ENCODE assay signal across 2 cellular contexts in genomic region chr11:46712874-46713576, GRCh38.
TF ChIP-seq lines count a peak whose summit lies in the region.

No MANE protein-coding gene starts in this region.

TF ChIP-seq in HepG2, 621 proteins besides CTCF, POLR2A, EP300 and RAD21 (continues in another document):
- no peak for TF ChIP-seq ZNF83 (CRISPR knock-in tag; IDR thresholded peaks at IDR 0.05; ENCODE audit: borderline replicate concordance)
- TF ChIP-seq ZNF121 (CRISPR knock-in tag; IDR thresholded peaks at IDR 0.05) = peak; percentile 29; the same call in 1 of the 2 replicates
- TF ChIP-seq FOXO4 (CRISPR knock-in tag; conservative IDR thresholded peaks at IDR 0.05) = no peak
- TF ChIP-seq ZNF629 (CRISPR knock-in tag; conservative IDR thresholded peaks at IDR 0.05) = peak; percentile 93
- TF ChIP-seq HNRNPL (IDR thresholded peaks at IDR 0.05; ENCODE audit: low read depth, low read length) = no peak
- TF ChIP-seq CHD4 (IDR thresholded peaks at IDR 0.05; ENCODE audit: borderline replicate concordance, low read length) = peak; percentile 67; the same call in 1 of the 2 replicates
- TF ChIP-seq NR2F1 (CRISPR knock-in tag; IDR thresholded peaks at IDR 0.05) = 0 out of 4 replicates have a peak, but pooled peaks of 1 of the 2 experiments have one; percentile 18
- TF ChIP-seq KLF13 (CRISPR knock-in tag; IDR thresholded peaks at IDR 0.05) = no peak
- no peak for TF ChIP-seq ZNF367 (CRISPR knock-in tag; IDR thresholded peaks at IDR 0.05; ENCODE audit: borderline replicate concordance)
- TF ChIP-seq ZNF770 (CRISPR knock-in tag; IDR thresholded peaks at IDR 0.05) = peak; percentile 89
- 0 out of 2 replicates have a peak, but pooled peaks have one; percentile 14 for TF ChIP-seq CEBPG (CRISPR knock-in tag; IDR thresholded peaks at IDR 0.05)
- TF ChIP-seq HNF4A (CRISPR knock-in tag; IDR thresholded peaks at IDR 0.05) = 0 out of 2 replicates have a peak, but pooled peaks have one; percentile 28
- no peak for TF ChIP-seq SNAPC2 (CRISPR knock-in tag; IDR thresholded peaks at IDR 0.05)
- no peak for TF ChIP-seq ZIK1 (CRISPR knock-in tag; IDR thresholded peaks at IDR 0.05; ENCODE audit: borderline replicate concordance, low read depth)
- no peak for TF ChIP-seq TFDP1 (CRISPR knock-in tag; IDR thresholded peaks at IDR 0.05; ENCODE audit: borderline replicate concordance)
- TF ChIP-seq GATAD2A (CRISPR knock-in tag; IDR thresholded peaks at IDR 0.05) = 0 out of 2 replicates have a peak, but pooled peaks have one; percentile 12
- peak; percentile 56; the same call in 1 of the 2 replicates for TF ChIP-seq CEBPB (IDR thresholded peaks at IDR 0.05; ENCODE audit: borderline replicate concordance, low read depth, low read length)
- TF ChIP-seq ZMYM2 (CRISPR knock-in tag; IDR thresholded peaks at IDR 0.05) = no peak
- no peak for TF ChIP-seq HMGA1 (CRISPR knock-in tag; conservative IDR thresholded peaks at IDR 0.05)
- TF ChIP-seq FOSL2 (CRISPR knock-in tag; IDR thresholded peaks at IDR 0.05) = peak; percentile 33; the same call in 1 of the 2 replicates
- TF ChIP-seq LCORL (IDR thresholded peaks at IDR 0.05) = no peak
- TF ChIP-seq LCORL (CRISPR knock-in tag; IDR thresholded peaks at IDR 0.05) = peak; percentile 55; the same call in 1 of the 2 replicates
- peak; percentile 70 for TF ChIP-seq RARA (CRISPR knock-in tag; IDR thresholded peaks at IDR 0.05)
- TF ChIP-seq ARID5B (CRISPR knock-in tag; IDR thresholded peaks at IDR 0.05) = 0 out of 2 replicates have a peak, but pooled peaks have one; percentile 24
- no peak for TF ChIP-seq HNRNPK (IDR thresholded peaks at IDR 0.05; ENCODE audit: low read depth, low read length, poor library complexity, severe bottlenecking)

TF ChIP-seq in K562, 482 proteins besides CTCF, POLR2A, EP300 and RAD21:
- TF ChIP-seq BCOR (IDR thresholded peaks at IDR 0.05) = peak; percentile 78
- no peak for TF ChIP-seq IFI16 (CRISPR knock-in tag; IDR thresholded peaks at IDR 0.05)
- TF ChIP-seq HDAC2 (IDR thresholded peaks at IDR 0.05) = 0 out of 2 replicates have a peak, but pooled peaks have one; percentile 18
- TF ChIP-seq KDM1A (IDR thresholded peaks at IDR 0.05) = peak in 1 of 2 experiments; percentile 55; a peak in 2 of 4 replicates
- peak; percentile 84 for TF ChIP-seq RBM25 (IDR thresholded peaks at IDR 0.05; ENCODE audit: low read depth, low read length, severe bottlenecking)
- no peak for TF ChIP-seq TAF9B (IDR thresholded peaks at IDR 0.05; ENCODE audit: partially characterized antibody)
- TF ChIP-seq RCOR1 (IDR thresholded peaks at IDR 0.05; ENCODE audit: borderline replicate concordance in 1 of 2, low read depth in 2 of 2, low read length in 2 of 2) = 0 out of 4 replicates have a peak, but pooled peaks of 1 of the 2 experiments have one; percentile 4
- TF ChIP-seq ZNF639 (CRISPR knock-in tag; conservative IDR thresholded peaks at IDR 0.05 in 1 of 2, IDR thresholded peaks at IDR 0.05 in 1 of 2) = no peak
- peak; percentile 57; the same call in 1 of the 2 replicates for TF ChIP-seq ADNP (tag; IDR thresholded peaks at IDR 0.05)
